9 cellular contexts compared by ENCODE assay signal in genomic region chr3:48039487-48040190, GRCh38. TPM values are rescaled to one million over a fixed set of nuclear protein-coding genes. Genes with fewer than 3 reads are reported as not detected.
DNase-seq lines count a peak whose midpoint lies in the region; ATAC-seq and TF ChIP-seq lines count a peak whose summit lies in the region.
"Had no signal": no experiment of that assay in that cellular context is flagged by ENCODE, and none has a peak within 500 bp of the region (broad histone marks: within the 10 kb centered on the region; RNA-seq: fewer than 3 reads in every experiment).

No MANE protein-coding gene starts in this region.

- peak overlapping the region; percentile 28 for H3K4me2 ChIP-seq in trophoblast cell (ENCODE audit: low read length)

- no peak overlapping the region for H4K8ac ChIP-seq in trophoblast cell (ENCODE audit: low read depth, low read length)

- in situ Hi-C loops in Panc1 (cut with HindIII; ENCODE audit: low pct_unique_long_range_greater_than_20kb, low sequenced_read_pairs), result no loop called here

- H3K36me3 ChIP-seq in Panc1 (ENCODE audit: control insufficient read depth, insufficient read depth, low read length) (no peaks in the 10 kb centered on the region), trophoblast cell (ENCODE audit: control insufficient read depth in 1 of 2, insufficient read depth in 2 of 2, low read length in 2 of 2) (peaks cover 0 to 2% of the 10 kb centered on the region in 2 experiments)

- H3K4me1 ChIP-seq in Panc1 (ENCODE audit: control insufficient read depth, insufficient read depth, low read length), result peaks cover 21% of the 10 kb centered on the region
- peaks cover 8 to 14% of the 10 kb centered on the region in 2 experiments for H3K4me1 ChIP-seq in trophoblast cell (ENCODE audit: control insufficient read depth in 1 of 2, insufficient read depth in 2 of 2, low read length in 2 of 2)

- H2AK5ac ChIP-seq in trophoblast cell (ENCODE audit: low read length), result no peak overlapping the region

- peak overlapping the region in 1 of 2 experiments; percentile 23; a peak in 1 of 4 replicates for H3K4me3 ChIP-seq in Panc1 (ENCODE audit: low read depth in 2 of 2, low read length in 2 of 2)
- H3K4me3 ChIP-seq in fibroblast of the aortic adventitia (ENCODE audit: low read depth, low read length), result no peak overlapping the region
- no peak overlapping the region for H3K4me3 ChIP-seq in trophoblast cell (ENCODE audit: low read depth, low read length)

- no peak overlapping the region for H2BK120ac ChIP-seq in trophoblast cell (ENCODE audit: insufficient read depth, low read length, poor library complexity)

- no peak overlapping the region for H4K12ac ChIP-seq in trophoblast cell (ENCODE audit: low read depth, low read length)

- TF ChIP-seq CTCF in Panc1 (IDR thresholded peaks at IDR 0.05) (no peak), fibroblast of the aortic adventitia (IDR thresholded peaks at IDR 0.05; ENCODE audit: insufficient read depth, low read length) (no peak)

- intact Hi-C loops in Panc1 (cut with micrococcal nuclease; ENCODE audit: unreplicated experiment), result no loop called here

- BruUV-seq in Panc1 (replicated peaks; lab: Mats Ljungman, UMichigan), result no TSS peak

- H3K14ac ChIP-seq in trophoblast cell (ENCODE audit: low read length), result no peak overlapping the region

- H4K91ac ChIP-seq in trophoblast cell (ENCODE audit: low read depth, low read length), result peak overlapping the region; percentile 5

- no peaks in the 10 kb centered on the region for H3K27me3 ChIP-seq in Panc1 (ENCODE audit: control insufficient read depth, insufficient read depth, low read length)
- H3K27me3 ChIP-seq in trophoblast cell (ENCODE audit: insufficient read depth, low read length), result no peaks in the 10 kb centered on the region

- H2AFZ ChIP-seq in trophoblast cell (ENCODE audit: insufficient read depth, low read length, poor library complexity), result no peak overlapping the region

- peak overlapping the region; percentile 74 for H3K27ac ChIP-seq in Panc1 (ENCODE audit: low read length)
- H3K27ac ChIP-seq in trophoblast cell (ENCODE audit: low read depth, low read length), result peak overlapping the region; percentile 82

- no CpG with 5 or more reads among the region's 1 CpG for WGBS in trophoblast cell (ENCODE audit: extremely low coverage, insufficient coverage, insufficient read length)

- H3K79me1 ChIP-seq in trophoblast cell (ENCODE audit: low read length), result peaks cover 9% of the 10 kb centered on the region

- CTCF ChIA-PET in Panc1 (lab: Charles Lee), result no interaction called here

- no peak overlapping the region for H3K9ac ChIP-seq in trophoblast cell (ENCODE audit: low read length)

- POLR2A ChIA-PET in Panc1 (lab: Charles Lee), result no interaction called here

- peaks cover 7% of the 10 kb centered on the region for H3K79me2 ChIP-seq in trophoblast cell (ENCODE audit: control insufficient read depth, insufficient read depth, low read length, poor library complexity)

- no peak overlapping the region for H3K18ac ChIP-seq in trophoblast cell (ENCODE audit: low read length)

- H3K4ac ChIP-seq in trophoblast cell (ENCODE audit: low read depth, low read length), result no peak overlapping the region

- DNase-seq in Daoy (ENCODE audit: low read depth) (peak; percentile 47), Panc1 (ENCODE audit: low read depth, low spot score) (peak; percentile 39), fibroblast of the aortic adventitia (ENCODE audit: low read depth) (peak; percentile 66), trophoblast cell (peak; percentile 57 to 93), 8988T (no peak), DMS79 (lab: John Stamatoyannopoulos, UW) (no peak)
- DNase-seq: activated CD4-positive, CD25-positive, alpha-beta regulatory T cell treated with anti-CD3 and anti-CD28 coated beads, Interleukin-2, amount 50 U/mL, for 72 hours had no signal

- no peak overlapping the region for H2BK12ac ChIP-seq in trophoblast cell (ENCODE audit: low read length)

- no peak overlapping the region for H3K23ac ChIP-seq in trophoblast cell (ENCODE audit: low read length)

- H3K9me3 ChIP-seq in Panc1 (ENCODE audit: control insufficient read depth, insufficient read depth, low read depth, low read length) (no peaks in the 10 kb centered on the region), trophoblast cell (ENCODE audit: insufficient read depth, low read depth, low read length) (no peaks in the 10 kb centered on the region)

- H2BK5ac ChIP-seq in trophoblast cell (ENCODE audit: low read depth, low read length, poor library complexity), result peak overlapping the region; percentile 50

- peak; percentile 73 for ATAC-seq in Panc1
- no peak for ATAC-seq in GM21529 (IDR thresholded peaks at IDR 0.05; ENCODE audit: unreplicated experiment)
- no peak for ATAC-seq in HG02970 (IDR thresholded peaks at IDR 0.05; ENCODE audit: low FRiP score, unreplicated experiment)

RNA-seq across cellular contexts. Expression of gene MAP4, which starts 23.4 kb away (rescaled TPM):
- total RNA-seq in Daoy (2014; rRNA removed; shearing (Covaris generic)), result 27.7 and 30.6 TPM in 2 replicates
- total RNA-seq in Panc1 (2021; ENCODE audit: unreplicated experiment) (150 TPM), fibroblast of the aortic adventitia (ENCODE audit: low replicate concordance) (80.1 and 157 TPM in 2 replicates)
- polyA plus RNA-seq in Panc1 (2012; ENCODE audit: insufficient read length), result 116 TPM
- polyA plus RNA-seq in trophoblast cell (2013), result 144 and 149 TPM in 2 replicates

Comparison
In these comparisons a context has a peak if more than half of its experiments do, and no peak if none do; other contexts are left out.
1. DNase-seq: peak in Daoy (single experiment), Panc1 (single experiment), fibroblast of the aortic adventitia (single experiment) and trophoblast cell (2 of 2); none in 8988T (single experiment) and DMS79 (single experiment).